In genomic region chr11:2213890-2214526, GRCh38 we compare ENCODE assay signal across 1 cellular context.
TF ChIP-seq lines count a peak whose summit lies in the region.

No MANE protein-coding gene starts in this region.

TF ChIP-seq in HepG2, 621 proteins besides CTCF, POLR2A, EP300 and RAD21:
- no peak for TF ChIP-seq SMAD9 (CRISPR knock-in tag; IDR thresholded peaks at IDR 0.05)
- 0 out of 2 replicates have a peak, but pooled peaks have one; percentile 68 for TF ChIP-seq ZNF607 (CRISPR knock-in tag; IDR thresholded peaks at IDR 0.05; ENCODE audit: borderline replicate concordance)
- 0 out of 2 replicates have a peak, but pooled peaks have one; percentile 39 for TF ChIP-seq ZC3H4 (CRISPR knock-in tag; IDR thresholded peaks at IDR 0.05; ENCODE audit: borderline replicate concordance)
- TF ChIP-seq AHDC1 (CRISPR knock-in tag; IDR thresholded peaks at IDR 0.05; ENCODE audit: borderline replicate concordance), result no peak
- no peak for TF ChIP-seq PTBP1 (IDR thresholded peaks at IDR 0.05; ENCODE audit: low read depth, low read length, poor library complexity, severe bottlenecking)
- TF ChIP-seq HCFC1 (IDR thresholded peaks at IDR 0.05; ENCODE audit: low read depth, low read length), result no peak
- no peak for TF ChIP-seq ZNF232 (CRISPR knock-in tag; IDR thresholded peaks at IDR 0.05; ENCODE audit: borderline replicate concordance)
- TF ChIP-seq ZNF724P (CRISPR knock-in tag; IDR thresholded peaks at IDR 0.05; ENCODE audit: borderline replicate concordance), result peak; percentile 69; the same call in 1 of the 2 replicates
- TF ChIP-seq ZBTB39 (CRISPR knock-in tag; IDR thresholded peaks at IDR 0.05), result 0 out of 2 replicates have a peak, but pooled peaks have one; percentile 22
- TF ChIP-seq ZNF451 (CRISPR knock-in tag; IDR thresholded peaks at IDR 0.05), result no peak
- no peak for TF ChIP-seq THRA (CRISPR knock-in tag; IDR thresholded peaks at IDR 0.05; ENCODE audit: borderline replicate concordance)
- TF ChIP-seq ZNF710 (CRISPR knock-in tag; IDR thresholded peaks at IDR 0.05; ENCODE audit: borderline replicate concordance), result 0 out of 2 replicates have a peak, but pooled peaks have one; percentile 39
- 0 out of 2 replicates have a peak, but pooled peaks have one; percentile 6 for TF ChIP-seq ONECUT2 (CRISPR knock-in tag; IDR thresholded peaks at IDR 0.05)
- 0 out of 2 replicates have a peak, but pooled peaks have one; percentile 9 for TF ChIP-seq ZNF343 (CRISPR knock-in tag; IDR thresholded peaks at IDR 0.05)
- TF ChIP-seq ASH2L (IDR thresholded peaks at IDR 0.05; ENCODE audit: insufficient read length, low read depth, low read length), result peak; percentile 20
- no peak for TF ChIP-seq ZNF263 (CRISPR knock-in tag; IDR thresholded peaks at IDR 0.05)
- TF ChIP-seq SMYD3 (CRISPR knock-in tag; IDR thresholded peaks at IDR 0.05), result 0 out of 2 replicates have a peak, but pooled peaks have one; percentile 42
- 0 out of 2 replicates have a peak, but pooled peaks have one; percentile 10 for TF ChIP-seq PHF8 (CRISPR knock-in tag; IDR thresholded peaks at IDR 0.05)
- no peak for TF ChIP-seq ZFP62 (CRISPR knock-in tag; IDR thresholded peaks at IDR 0.05)
- 0 out of 2 replicates have a peak, but pooled peaks have one; percentile 1 for TF ChIP-seq ZNF788 (CRISPR knock-in tag; IDR thresholded peaks at IDR 0.05; ENCODE audit: borderline replicate concordance)
- TF ChIP-seq ZBED4 (CRISPR knock-in tag; IDR thresholded peaks at IDR 0.05; ENCODE audit: borderline replicate concordance), result no peak
- 0 out of 2 replicates have a peak, but pooled peaks have one; percentile 34 for TF ChIP-seq ZNF501 (CRISPR knock-in tag; IDR thresholded peaks at IDR 0.05)
- TF ChIP-seq ZBTB1 (CRISPR knock-in tag; IDR thresholded peaks at IDR 0.05; ENCODE audit: borderline replicate concordance), result no peak
- peak; percentile 26; the same call in 1 of the 2 replicates for TF ChIP-seq BRD4 (CRISPR knock-in tag; IDR thresholded peaks at IDR 0.05)
- 0 out of 2 replicates have a peak, but pooled peaks have one; percentile 2 for TF ChIP-seq ZMYM4 (CRISPR knock-in tag; IDR thresholded peaks at IDR 0.05)
